21 cellular contexts compared by ENCODE assay signal in genomic region chr15:96789999-96790398, GRCh38.
"Had no signal": no experiment of that assay in that cellular context is flagged by ENCODE, and none has a peak within 500 bp of the region (broad histone marks: within the 10 kb centered on the region; RNA-seq: fewer than 3 reads in every experiment).

No MANE protein-coding gene starts in this region.

- ATAC-seq: effector memory CD8-positive, alpha-beta T cell; gastrocnemius medialis; heart right ventricle; left lobe of liver; mucosa of descending colon; naive thymus-derived CD8-positive, alpha-beta T cell; pancreas had no signal

- H3K4me1 ChIP-seq: gastrocnemius medialis, heart right ventricle, pancreas, stomach, testis, upper lobe of left lung had no signal

- H3K27me3 ChIP-seq: gastrocnemius medialis, stomach, testis, upper lobe of left lung had no signal

- H3K9me3 ChIP-seq: gastrocnemius medialis, heart right ventricle, mucosa of descending colon, pancreas, stomach, testis, upper lobe of left lung had no signal

- DNase-seq: activated CD4-positive, alpha-beta T cell treated with anti-CD3 and anti-CD28 coated beads for 1 hour; activated CD4-positive, alpha-beta T cell treated with anti-CD3 and anti-CD28 coated beads, Interleukin-2, amount 50 U/mL, for 4 hours; activated effector memory CD4-positive, alpha-beta T cell treated with Interleukin-2 at 50 U/mL for 16 hours; activated naive CD4-positive, alpha-beta T cell treated with anti-CD3 and anti-CD28 coated beads, Interleukin-2, amount 50 U/mL, for 16 hours; dermis blood vessel endothelial cell; effector memory CD8-positive, alpha-beta T cell; gastrocnemius medialis; heart right ventricle; mammary epithelial cell; mucosa of descending colon; naive thymus-derived CD8-positive, alpha-beta T cell; pancreas; retina; stimulated activated CD4-positive, alpha-beta T cell treated with anti-CD3 and anti-CD28 coated beads, Interleukin-12 subunit alpha, Interleukin-12 subunit beta, amount 100 ng/mL, for 4 hours; stimulated activated CD4-positive, alpha-beta T cell treated with anti-CD3 and anti-CD28 coated beads, Interleukin-2, amount 100 ng/mL, for 24 hours; stomach; testis; upper lobe of left lung had no signal

- H3K36me3 ChIP-seq: gastrocnemius medialis, heart right ventricle, pancreas, stomach, upper lobe of left lung had no signal

- H3K4me3 ChIP-seq: gastrocnemius medialis, heart right ventricle, mucosa of descending colon, pancreas, stomach, testis, upper lobe of left lung had no signal

- H3K27ac ChIP-seq: epithelial cell of prostate, gastrocnemius medialis, heart right ventricle, pancreas, stomach, testis, upper lobe of left lung, VCaP had no signal
